8 cellular contexts compared by ENCODE assay signal in genomic region chr7:26376208-26376917, GRCh38.
A peak's percentile ranks its signal among the peaks of the same experiment; 100 is the strongest.
DNase-seq lines count a peak whose midpoint lies in the region; ATAC-seq and TF ChIP-seq lines count a peak whose summit lies in the region.

No MANE protein-coding gene starts in this region.

- no peaks in the 10 kb centered on the region for H3K9me3 Mint-ChIP-seq in effector memory CD8-positive, alpha-beta T cell

- H3K4me1 Mint-ChIP-seq in effector memory CD8-positive, alpha-beta T cell (ENCODE audit: low read depth in 2 of 2): peaks cover 5 to 7% of the 10 kb centered on the region in 2 donors

- BruUV-seq in HCT116 (replicated peaks; lab: Mats Ljungman, UMichigan): no TSS peak

- ATAC-seq in HCT116: peak; percentile 12; the same call in 1 of the 2 replicates
- peak; percentile 19 to 33 for ATAC-seq in activated CD4-positive, CD25-positive, alpha-beta regulatory T cell treated with anti-CD3 and anti-CD28 coated beads, Interleukin-2, amount 50 U/mL, for 24 hours
- ATAC-seq in effector memory CD8-positive, alpha-beta T cell (replicated peaks): peak; percentile 41

- no peak overlapping the region for H3K4me2 ChIP-seq in HCT116 (ENCODE audit: low read length)

- no peak overlapping the region for H2AFZ ChIP-seq in HCT116 (ENCODE audit: low read depth, low read length, poor library complexity, severe bottlenecking)

- H3K4me1 ChIP-seq in HCT116 (ENCODE audit: control insufficient read depth in 1 of 2, insufficient read depth in 2 of 2, low read length in 2 of 2) (no peaks in the 10 kb centered on the region), mucosa of rectum (ENCODE audit: control insufficient read depth in 2 of 2, insufficient read depth in 2 of 2, low read length in 2 of 2) (peaks cover 10 to 11% of the 10 kb centered on the region in 2 donors), suprapubic skin (peaks cover 18% of the 10 kb centered on the region)

- H3K27ac ChIP-seq in HCT116 (ENCODE audit: low read depth, low read length) (no peak overlapping the region), mucosa of rectum (ENCODE audit: low read depth in 2 of 2, low read length in 2 of 2) (peak overlapping the region; percentile 5 to 21), suprapubic skin (peak overlapping the region; percentile 45)

- H3K9me3 ChIP-seq in HCT116 (ENCODE audit: control insufficient read depth in 1 of 2, insufficient read depth in 1 of 2, low read depth in 1 of 2, low read length in 2 of 2) (no peaks in the 10 kb centered on the region), mucosa of rectum (ENCODE audit: control insufficient read depth in 2 of 2, low read length in 2 of 2) (no peaks in the 10 kb centered on the region), suprapubic skin (no peaks in the 10 kb centered on the region)

- no peaks in the 10 kb centered on the region for H4K20me1 ChIP-seq in HCT116 (ENCODE audit: insufficient read depth)

- TF ChIP-seq RAD21 in HCT116 (IDR thresholded peaks at IDR 0.05; ENCODE audit: low read depth): no peak

- peaks cover 11% of the 10 kb centered on the region for H3K36me3 Mint-ChIP-seq in effector memory CD8-positive, alpha-beta T cell (ENCODE audit: insufficient read depth)

- no peak for TF ChIP-seq EP300 in suprapubic skin (IDR thresholded peaks at IDR 0.05)

- DNase-seq in GM10266 (ENCODE audit: extremely low spot score) (peak; percentile 49), HCT116 (ENCODE audit: low read depth, low spot score) (no peak), NB4 (ENCODE audit: low read depth) (peak; percentile 74), suprapubic skin (ENCODE audit: low spot score in 2 of 2) (no peak), RPMI8226 (no peak)
- peak; percentile 20 to 30 (median 24) for DNase-seq in effector memory CD8-positive, alpha-beta T cell

- H3K9me2 ChIP-seq in HCT116 (ENCODE audit: insufficient read depth): no peaks in the 10 kb centered on the region

- H3K4me3 Mint-ChIP-seq in effector memory CD8-positive, alpha-beta T cell: peak overlapping the region; percentile 83 to 86

- H3K4me3 ChIP-seq in HCT116 (replicated peaks in 1 of 2; ENCODE audit: low read depth in 1 of 2, low read length in 2 of 2): no peak overlapping the region
- peak overlapping the region; percentile 56 for H3K4me3 ChIP-seq in NB4 (ENCODE audit: low read depth, low read length)
- H3K4me3 ChIP-seq in mucosa of rectum (ENCODE audit: low read length in 2 of 2): peak overlapping the region; percentile 69 to 71
- H3K4me3 ChIP-seq in suprapubic skin: peak overlapping the region; percentile 55

- intact Hi-C loops in HCT116 (cut with micrococcal nuclease): no loop called here

- H3K9ac ChIP-seq in HCT116 (ENCODE audit: low read length) (no peak overlapping the region), mucosa of rectum (ENCODE audit: low read depth in 1 of 2, low read length in 2 of 2) (peak overlapping the region; percentile 20 to 70)

- RAD21 ChIA-PET in HCT116 (lab: Charles Lee; ENCODE audit: low non-redundant PET in 1 of 2, low total read pairs in 2 of 2, uncharacterized antibody in 2 of 2, unreplicated experiment in 2 of 2): no interaction called here

- POLR2A ChIA-PET in HCT116 (lab: Charles Lee): no interaction called here

- 0% methylated on average over 5 of the region's 80 CpGs for WGBS in suprapubic skin

- no peaks in the 10 kb centered on the region for H3K79me2 ChIP-seq in HCT116 (ENCODE audit: insufficient read depth, low read length)

- TF ChIP-seq POLR2A in HCT116 (IDR thresholded peaks at IDR 0.05; ENCODE audit: borderline replicate concordance, extremely low read depth, insufficient read depth, insufficient read length) (no peak), NB4 (IDR thresholded peaks at IDR 0.05; ENCODE audit: extremely low read depth, insufficient read length) (peak; percentile 12), suprapubic skin (IDR thresholded peaks at IDR 0.05) (no peak)

- peaks cover 0 to 6% of the 10 kb centered on the region in 2 experiments; a peak in 1 of 4 replicates for H3K36me3 ChIP-seq in HCT116 (ENCODE audit: control insufficient read depth in 1 of 2, insufficient read depth in 2 of 2, low read length in 2 of 2)
- H3K36me3 ChIP-seq in mucosa of rectum (ENCODE audit: control insufficient read depth in 2 of 2, insufficient read depth in 2 of 2, low read length in 2 of 2): no peaks in the 10 kb centered on the region
- H3K36me3 ChIP-seq in suprapubic skin: no peaks in the 10 kb centered on the region

- peaks cover 0 to 16% of the 10 kb centered on the region in 2 donors for H3K27me3 Mint-ChIP-seq in effector memory CD8-positive, alpha-beta T cell

- H3K27me3 ChIP-seq in HCT116 (ENCODE audit: insufficient read depth, low read length) (no peaks in the 10 kb centered on the region), mucosa of rectum (ENCODE audit: control insufficient read depth in 2 of 2, insufficient read depth in 2 of 2, low read length in 2 of 2) (peaks cover 4 to 8% of the 10 kb centered on the region in 2 donors), suprapubic skin (peaks cover 93% of the 10 kb centered on the region)

- H3K27ac Mint-ChIP-seq in effector memory CD8-positive, alpha-beta T cell: peak overlapping the region; percentile 7 to 49

- TF ChIP-seq CTCF in GM10266 (IDR thresholded peaks at IDR 0.05; ENCODE audit: control insufficient read depth, insufficient read depth, low read depth, missing control alignments) (no peak), HCT116 (IDR thresholded peaks at IDR 0.05 in 2 of 3, conservative IDR thresholded peaks at IDR 0.05 in 1 of 3; ENCODE audit: borderline replicate concordance in 1 of 3, insufficient read depth in 1 of 3, low read depth in 2 of 3, low read length in 2 of 3) (no peak), NB4 (IDR thresholded peaks at IDR 0.05; ENCODE audit: low read depth, low read length) (no peak), suprapubic skin (IDR thresholded peaks at IDR 0.05) (no peak)

- CTCF ChIA-PET in HCT116 (lab: Charles Lee): interaction anchor here (0.9 to 5.2 kb wide), 3 partner anchors 286 to 291 kb away, joined by 3 to 34 read pairs (median 4); no protein-coding TSS in a partner anchor

TF ChIP-seq in HCT116, 20 proteins besides CTCF, POLR2A, EP300 and RAD21:
- TF ChIP-seq MAX (IDR thresholded peaks at IDR 0.05): no peak
- no peak for TF ChIP-seq CEBPB (IDR thresholded peaks at IDR 0.05; ENCODE audit: low read depth)
- TF ChIP-seq ELF1 (IDR thresholded peaks at IDR 0.05; ENCODE audit: borderline replicate concordance, low read depth): no peak
- no peak for TF ChIP-seq EZH2phosphoT487 (IDR thresholded peaks at IDR 0.05; ENCODE audit: borderline replicate concordance)
- no peak for TF ChIP-seq EGR1 (IDR thresholded peaks at IDR 0.05; ENCODE audit: low read depth)
- no peak for TF ChIP-seq JUND (IDR thresholded peaks at IDR 0.05)
- TF ChIP-seq TCF7L2 (IDR thresholded peaks at IDR 0.05; ENCODE audit: borderline replicate concordance, extremely low read depth, insufficient read depth, insufficient read length): no peak
- TF ChIP-seq SP1 (IDR thresholded peaks at IDR 0.05; ENCODE audit: low read depth): no peak
- no peak for TF ChIP-seq ZNF274 (IDR thresholded peaks at IDR 0.05; ENCODE audit: low read depth, low read length)
- TF ChIP-seq, protein P1, sequence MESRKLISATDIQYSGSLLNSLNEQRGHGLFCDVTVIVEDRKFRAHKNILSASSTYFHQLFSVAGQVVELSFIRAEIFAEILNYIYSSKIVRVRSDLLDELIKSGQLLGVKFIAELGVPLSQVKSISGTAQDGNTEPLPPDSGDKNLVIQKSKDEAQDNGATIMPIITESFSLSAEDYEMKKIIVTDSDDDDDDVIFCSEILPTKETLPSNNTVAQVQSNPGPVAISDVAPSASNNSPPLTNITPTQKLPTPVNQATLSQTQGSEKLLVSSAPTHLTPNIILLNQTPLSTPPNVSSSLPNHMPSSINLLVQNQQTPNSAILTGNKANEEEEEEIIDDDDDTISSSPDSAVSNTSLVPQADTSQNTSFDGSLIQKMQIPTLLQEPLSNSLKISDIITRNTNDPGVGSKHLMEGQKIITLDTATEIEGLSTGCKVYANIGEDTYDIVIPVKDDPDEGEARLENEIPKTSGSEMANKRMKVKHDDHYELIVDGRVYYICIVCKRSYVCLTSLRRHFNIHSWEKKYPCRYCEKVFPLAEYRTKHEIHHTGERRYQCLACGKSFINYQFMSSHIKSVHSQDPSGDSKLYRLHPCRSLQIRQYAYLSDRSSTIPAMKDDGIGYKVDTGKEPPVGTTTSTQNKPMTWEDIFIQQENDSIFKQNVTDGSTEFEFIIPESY (IDR thresholded peaks at IDR 0.05; ENCODE audit: extremely low read depth, insufficient replicate concordance, low read length): no peak
- TF ChIP-seq ZFX (IDR thresholded peaks at IDR 0.05): no peak
- no peak for TF ChIP-seq REST (IDR thresholded peaks at IDR 0.05; ENCODE audit: low read depth)
- no peak for TF ChIP-seq POLR2AphosphoS5 (IDR thresholded peaks at IDR 0.05; ENCODE audit: low read depth, low read length)
- TF ChIP-seq SIN3A (IDR thresholded peaks at IDR 0.05; ENCODE audit: low read depth): no peak
- no peak for TF ChIP-seq EZH2 (IDR thresholded peaks at IDR 0.05)

Comparison
In these comparisons a context has a peak if more than half of its experiments do, and no peak if none do; other contexts are left out.
1. DNase-seq: peak in GM10266 (single experiment), NB4 (single experiment) and effector memory CD8-positive, alpha-beta T cell (3 of 3); none in HCT116 (single experiment), suprapubic skin (0 of 2) and RPMI8226 (single experiment).
2. H3K4me3 ChIP-seq: peak in NB4 (single experiment), mucosa of rectum (2 of 2) and suprapubic skin (single experiment); none in HCT116 (0 of 2).
3. Peak in every context shown above with its lines, with median percentiles within 50 percentile points of each other: ATAC-seq.